19 cellular contexts compared by ENCODE assay signal in genomic region chr21:28392436-28392835, GRCh38.
"Had no signal": no experiment of that assay in that cellular context is flagged by ENCODE, and none has a peak within 500 bp of the region (broad histone marks: within the 10 kb centered on the region; RNA-seq: fewer than 3 reads in every experiment).

No MANE protein-coding gene starts in this region.

- ATAC-seq: activated T-cell treated with anti-CD3 and anti-CD28 coated beads, Interleukin-2, amount 50 U/mL, for 4 hours; left cardiac atrium; naive thymus-derived CD8-positive, alpha-beta T cell; stimulated activated naive CD8-positive, alpha-beta T cell treated with anti-CD3 and anti-CD28 coated beads, Interleukin-15, amount 100 ng/mL, for 72 hours had no signal

- H3K36me3 ChIP-seq: ascending aorta, breast epithelium, esophagus squamous epithelium, upper lobe of left lung had no signal

- H3K4me3 ChIP-seq: ascending aorta, breast epithelium, esophagus squamous epithelium, psoas muscle, skin epidermis, upper lobe of left lung had no signal

- H3K27me3 ChIP-seq: ascending aorta, breast epithelium, upper lobe of left lung had no signal

- H3K9me3 ChIP-seq: ascending aorta, psoas muscle, upper lobe of left lung had no signal

- H3K27ac ChIP-seq: ascending aorta, breast epithelium, psoas muscle, upper lobe of left lung had no signal

- DNase-seq: activated CD4-positive, alpha-beta T cell treated with anti-CD3 and anti-CD28 coated beads, Interleukin-2, amount 50 U/mL, for 1 hour; activated CD4-positive, CD25-positive, alpha-beta regulatory T cell treated with anti-CD3 and anti-CD28 coated beads, Interleukin-2, amount 50 U/mL, for 72 hours; activated CD8-positive, alpha-beta memory T cell treated with anti-CD3 and anti-CD28 coated beads, Interleukin-2, amount 50 U/mL, for 4 hours; activated naive CD4-positive, alpha-beta T cell treated with anti-CD3 and anti-CD28 coated beads, Interleukin-2, amount 10 ng/mL, durations not matched to agents 7 days and 5 days; activated T-cell treated with anti-CD3 and anti-CD28 coated beads, Interleukin-2, amount 50 U/mL, for 4 hours; cortex of kidney; effector CD4-positive, alpha-beta T cell; esophagus squamous epithelium; left cardiac atrium; mesenchymal stem cell; naive thymus-derived CD8-positive, alpha-beta T cell; psoas muscle; stimulated activated CD4-positive, alpha-beta T cell treated with anti-CD3 and anti-CD28 coated beads, Interleukin-15, amount 100 ng/mL, for 24 hours; stimulated activated CD4-positive, alpha-beta T cell treated with anti-CD3 and anti-CD28 coated beads, Interleukin-2, amount 100 ng/mL, for 48 hours; stimulated activated naive CD8-positive, alpha-beta T cell treated with anti-CD3 and anti-CD28 coated beads, Interleukin-15, amount 100 ng/mL, for 72 hours; upper lobe of left lung had no signal

- H3K4me1 ChIP-seq: ascending aorta, breast epithelium, psoas muscle, upper lobe of left lung had no signal
